In the genomic region with DNA sequence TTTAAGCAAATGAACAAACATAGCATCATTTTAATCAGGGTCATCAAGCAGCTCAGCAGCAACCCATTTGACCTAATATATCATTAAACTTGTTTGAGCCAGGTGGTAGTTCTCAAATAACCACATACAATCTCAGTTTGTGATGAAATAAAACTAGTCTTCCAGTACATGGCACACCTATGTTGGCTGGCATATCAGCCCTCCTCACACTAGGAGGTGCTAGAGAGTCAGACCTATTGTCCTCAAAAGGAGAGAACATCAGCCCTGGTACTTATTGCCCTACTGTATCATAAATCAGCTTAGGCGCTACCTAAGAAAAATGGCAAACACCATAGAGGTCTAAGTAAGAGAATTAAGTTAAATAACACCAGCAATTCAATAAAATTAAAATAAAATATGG, we compare ENCODE assay signal across 1 cellular context.
TF ChIP-seq lines count a peak whose summit lies in the region.

No MANE protein-coding gene starts in this region.

TF ChIP-seq in K562, 482 proteins besides CTCF, POLR2A, EP300 and RAD21:
- no peak for TF ChIP-seq ZNF232 (CRISPR knock-in tag; IDR thresholded peaks at IDR 0.05)
- no peak for TF ChIP-seq ETV1 (tag; conservative IDR thresholded peaks at IDR 0.05; ENCODE audit: low read depth)
- TF ChIP-seq CC2D1A (IDR thresholded peaks at IDR 0.05) = peak; percentile 73; the same call in 1 of the 2 replicates
- TF ChIP-seq, protein P1, sequence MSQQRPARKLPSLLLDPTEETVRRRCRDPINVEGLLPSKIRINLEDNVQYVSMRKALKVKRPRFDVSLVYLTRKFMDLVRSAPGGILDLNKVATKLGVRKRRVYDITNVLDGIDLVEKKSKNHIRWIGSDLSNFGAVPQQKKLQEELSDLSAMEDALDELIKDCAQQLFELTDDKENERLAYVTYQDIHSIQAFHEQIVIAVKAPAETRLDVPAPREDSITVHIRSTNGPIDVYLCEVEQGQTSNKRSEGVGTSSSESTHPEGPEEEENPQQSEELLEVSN (IDR thresholded peaks at IDR 0.05; ENCODE audit: borderline replicate concordance in 1 of 2, extremely low read depth in 1 of 2, insufficient read depth in 1 of 2, insufficient read length in 1 of 2, low read depth in 1 of 2, low read length in 1 of 2, poor library complexity in 1 of 2, severe bottlenecking in 1 of 2) = no peak
- 0 out of 2 replicates have a peak, but pooled peaks have one; percentile 28 for TF ChIP-seq TRIM28 (IDR thresholded peaks at IDR 0.05)
- TF ChIP-seq SMARCE1 (IDR thresholded peaks at IDR 0.05) = no peak
- no peak for TF ChIP-seq BRF1 (IDR thresholded peaks at IDR 0.05; ENCODE audit: borderline replicate concordance, extremely low read depth, insufficient read length)
- peak; percentile 51; the same call in 1 of the 2 replicates for TF ChIP-seq CHAMP1 (IDR thresholded peaks at IDR 0.05)
- TF ChIP-seq CBX3 (IDR thresholded peaks at IDR 0.05; ENCODE audit: borderline replicate concordance in 1 of 2, low read length in 2 of 2) = peak in 1 of 2 experiments; percentile 97; a peak in 2 of 3 replicates
- peak; percentile 39; the same call in 1 of the 2 replicates for TF ChIP-seq FOXM1 (IDR thresholded peaks at IDR 0.05; ENCODE audit: low read depth)
- no peak for TF ChIP-seq FOXM1 (CRISPR knock-in tag; IDR thresholded peaks at IDR 0.05; ENCODE audit: low read depth)
- TF ChIP-seq CBX5 (IDR thresholded peaks at IDR 0.05; ENCODE audit: borderline replicate concordance, low read depth) = 0 out of 2 replicates have a peak, but pooled peaks have one; percentile 28
- no peak for TF ChIP-seq SREBF2 (CRISPR knock-in tag; IDR thresholded peaks at IDR 0.05)
- peak; percentile 23; the same call in 1 of the 2 replicates for TF ChIP-seq HMBOX1 (IDR thresholded peaks at IDR 0.05)
- TF ChIP-seq TGIF2 (CRISPR knock-in tag; IDR thresholded peaks at IDR 0.05) = no peak
- no peak for TF ChIP-seq ZKSCAN3 (CRISPR knock-in tag; IDR thresholded peaks at IDR 0.05)
TF ChIP-seq in K562: peak in this region for 7.
